8 cellular contexts compared by ENCODE assay signal in the genomic region with DNA sequence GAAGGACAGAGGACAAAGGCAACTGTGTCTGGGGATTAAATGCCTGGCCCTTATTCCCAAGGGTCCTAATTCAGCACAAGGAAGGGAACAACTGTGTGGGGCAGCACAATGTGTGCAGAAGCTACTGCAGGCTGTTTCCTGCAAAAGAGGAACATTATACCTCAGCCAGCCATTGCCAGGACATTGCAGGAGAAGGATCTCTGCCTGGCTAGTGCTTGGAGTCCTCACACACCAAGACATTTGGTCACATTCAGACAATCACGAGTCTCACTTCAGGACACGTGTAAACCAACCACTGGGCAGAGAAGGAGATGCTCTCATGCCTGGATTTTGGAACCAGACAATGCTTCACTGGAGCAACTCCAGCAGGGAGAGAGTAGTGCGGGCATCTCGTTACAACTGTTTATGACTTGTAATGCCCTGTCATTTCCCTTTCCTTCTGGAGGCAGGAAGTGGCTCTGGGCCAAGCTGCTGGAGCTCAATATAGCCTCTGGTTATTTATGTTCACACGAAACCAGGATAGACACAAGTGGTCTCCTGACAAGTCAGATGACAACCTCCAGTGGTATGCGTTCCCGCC. TPM values are rescaled to one million over a fixed set of nuclear protein-coding genes. Genes with fewer than 3 reads are reported as not detected.
DNase-seq lines count a peak whose midpoint lies in the region; ATAC-seq and TF ChIP-seq lines count a peak whose summit lies in the region.

No MANE protein-coding gene starts in this region.

- H3K4me3 Mint-ChIP-seq in activated naive CD4-positive, alpha-beta T cell treated with anti-CD3 and anti-CD28 coated beads, Interleukin-2, amount 50 U/mL, for 24 hours, result no peak overlapping the region
- H3K4me3 Mint-ChIP-seq in activated T-cell treated with anti-CD3 and anti-CD28 coated beads, Interleukin-2, amount 50 U/mL, for 72 hours, result no peak overlapping the region

- H3K9me3 ChIP-seq in skeletal muscle satellite cell (replicated peaks; ENCODE audit: low read length), result no peaks in the 10 kb centered on the region

- peak overlapping the region; percentile 69 for H3K27ac Mint-ChIP-seq in activated naive CD4-positive, alpha-beta T cell treated with anti-CD3 and anti-CD28 coated beads, Interleukin-2, amount 50 U/mL, for 24 hours
- H3K27ac Mint-ChIP-seq in activated T-cell treated with anti-CD3 and anti-CD28 coated beads, Interleukin-2, amount 50 U/mL, for 72 hours, result no peak overlapping the region

- H3K4me1 Mint-ChIP-seq in activated naive CD4-positive, alpha-beta T cell treated with anti-CD3 and anti-CD28 coated beads, Interleukin-2, amount 50 U/mL, for 24 hours, result no peaks in the 10 kb centered on the region
- H3K4me1 Mint-ChIP-seq in activated T-cell treated with anti-CD3 and anti-CD28 coated beads, Interleukin-2, amount 50 U/mL, for 72 hours (ENCODE audit: low read depth), result peaks cover 5% of the 10 kb centered on the region

- H3K27me3 ChIP-seq in skeletal muscle satellite cell (ENCODE audit: control insufficient read depth, insufficient read depth, low read length), result no peaks in the 10 kb centered on the region

- no peaks in the 10 kb centered on the region for H3K9me3 Mint-ChIP-seq in activated naive CD4-positive, alpha-beta T cell treated with anti-CD3 and anti-CD28 coated beads, Interleukin-2, amount 50 U/mL, for 24 hours
- no peaks in the 10 kb centered on the region for H3K9me3 Mint-ChIP-seq in activated T-cell treated with anti-CD3 and anti-CD28 coated beads, Interleukin-2, amount 50 U/mL, for 72 hours

- no peaks in the 10 kb centered on the region for H3K36me3 ChIP-seq in skeletal muscle satellite cell (ENCODE audit: insufficient read depth, low read length)

- H3K27me3 Mint-ChIP-seq in activated naive CD4-positive, alpha-beta T cell treated with anti-CD3 and anti-CD28 coated beads, Interleukin-2, amount 50 U/mL, for 24 hours, result peaks cover 12% of the 10 kb centered on the region
- peaks cover 57% of the 10 kb centered on the region for H3K27me3 Mint-ChIP-seq in activated T-cell treated with anti-CD3 and anti-CD28 coated beads, Interleukin-2, amount 50 U/mL, for 72 hours (ENCODE audit: low read depth)

- peak overlapping the region; percentile 32 for H3K4me3 ChIP-seq in skeletal muscle satellite cell (ENCODE audit: low read length)

- no peak for ATAC-seq in activated T-cell treated with anti-CD3 and anti-CD28 coated beads, Interleukin-2, amount 50 U/mL, for 72 hours (replicated peaks in 1 of 2)

- H3K4me1 ChIP-seq in skeletal muscle satellite cell (ENCODE audit: control insufficient read depth, insufficient read depth, low read length), result peaks cover 28% of the 10 kb centered on the region

- peak overlapping the region; percentile 55 for H3K9ac ChIP-seq in skeletal muscle satellite cell (ENCODE audit: low read depth, low read length)

- no peaks in the 10 kb centered on the region for H3K36me3 Mint-ChIP-seq in activated naive CD4-positive, alpha-beta T cell treated with anti-CD3 and anti-CD28 coated beads, Interleukin-2, amount 50 U/mL, for 24 hours
- H3K36me3 Mint-ChIP-seq in activated T-cell treated with anti-CD3 and anti-CD28 coated beads, Interleukin-2, amount 50 U/mL, for 72 hours (ENCODE audit: insufficient read depth in 2 of 2), result no peaks in the 10 kb centered on the region

- no peak for DNase-seq in activated naive CD4-positive, alpha-beta T cell treated with Interleukin-2 at 50 U/mL for 16 hours
- peak; percentile 77 for DNase-seq in fibroblast of gingiva (ENCODE audit: low read depth)
- no peak for DNase-seq in activated T-cell treated with anti-CD3 and anti-CD28 coated beads, Interleukin-2, amount 50 U/mL, for 72 hours
- no peak for DNase-seq in SK-N-DZ (ENCODE audit: low spot score)
- no peak for DNase-seq in iPS-NIHi7 (ENCODE audit: extremely low spot score)

- peak overlapping the region; percentile 20 for H3K4me2 ChIP-seq in skeletal muscle satellite cell (ENCODE audit: low read length)

TF ChIP-seq in PFSK-1, 5 proteins besides CTCF, POLR2A, EP300 and RAD21:
- TF ChIP-seq SIN3A (IDR thresholded peaks at IDR 0.05; ENCODE audit: borderline replicate concordance, insufficient read depth, low read length) (peak; percentile 70; the same call in 1 of the 2 replicates), TAF1 (IDR thresholded peaks at IDR 0.05; ENCODE audit: borderline replicate concordance, insufficient read depth, low read length) (peak; percentile 25; the same call in 1 of the 2 replicates), FOXP2 (optimal IDR thresholded peaks at IDR 0.05; ENCODE audit: borderline replicate concordance, extremely low read depth, extremely low read length, insufficient read depth) (no peak), REST (IDR thresholded peaks at IDR 0.05; ENCODE audit: insufficient read depth in 1 of 2, low read depth in 2 of 2, low read length in 2 of 2) (peak in 1 of 2 experiments; percentile 75; a peak in 2 of 4 replicates), POLR2AphosphoS5 (IDR thresholded peaks at IDR 0.05; ENCODE audit: low read depth, low read length) (peak; percentile 44; the same call in 1 of the 2 replicates)

RNA-seq across cellular contexts. Expression of gene ZC3H12C, which starts 23.9 kb away (rescaled TPM):
- 3.0 TPM for polyA plus RNA-seq in PFSK-1 (2012; ENCODE audit: insufficient read length, low read depth)
- 17.9 and 18.0 TPM in 2 replicates for total RNA-seq in skeletal muscle satellite cell (2012; rRNA removed)
- total RNA-seq in activated T-cell treated with anti-CD3 and anti-CD28 coated beads, Interleukin-2, amount 50 U/mL, for 72 hours, result 1 to 10 TPM; 2.5 to 6.6 TPM
- 1.6 and 1.9 TPM in 2 replicates for polyA plus RNA-seq in SK-N-DZ (2014; cell fraction: cytosol; rRNA removed)
- 1.3 and 1.5 TPM in 2 replicates for polyA plus RNA-seq in SK-N-DZ (2014; cell fraction: nucleus; rRNA removed)
